Comparison of ENCODE assay signal across 10 cellular contexts in genomic region chr11:85855341-85855656, GRCh38. TPM values are rescaled to one million over a fixed set of nuclear protein-coding genes. Genes with fewer than 3 reads are reported as not detected.
DNase-seq lines count a peak whose midpoint lies in the region; ATAC-seq and TF ChIP-seq lines count a peak whose summit lies in the region.
"Had no signal": no experiment of that assay in that cellular context is flagged by ENCODE, and none has a peak within 500 bp of the region (broad histone marks: within the 10 kb centered on the region; RNA-seq: fewer than 3 reads in every experiment).

Gene CCDC83, plus strand, starts transcription at chr11:85855383. Its CDS starts 9,741 bp downstream, at chr11:85865124.

- H3K4me3 Mint-ChIP-seq in activated naive CD4-positive, alpha-beta T cell treated with anti-CD3 and anti-CD28 coated beads for 36 hours = peak within 1 kb of the TSS; percentile 88

- DNase-seq in activated naive CD4-positive, alpha-beta T cell treated with anti-CD3 and anti-CD28 coated beads for 36 hours = no peak
- no peak for DNase-seq in activated naive CD4-positive, alpha-beta T cell treated with anti-CD3 and anti-CD28 coated beads, Interleukin-2, amount 50 U/mL, for 16 hours
- DNase-seq in breast epithelium (ENCODE audit: low spot score in 2 of 2) = no peak
- no peak for DNase-seq in lung (ENCODE audit: low spot score)
- DNase-seq in activated CD4-positive, CD25-positive, alpha-beta regulatory T cell treated with anti-CD3 and anti-CD28 coated beads, Interleukin-2, amount 50 U/mL, for 72 hours = no peak

- TF ChIP-seq CTCF in breast epithelium (IDR thresholded peaks at IDR 0.05) (no peak), lung (IDR thresholded peaks at IDR 0.05; ENCODE audit: control extremely low read depth, extremely low read depth) (no peak)

- peak within 1 kb of the TSS; percentile 89 for H3K27ac Mint-ChIP-seq in activated naive CD4-positive, alpha-beta T cell treated with anti-CD3 and anti-CD28 coated beads for 36 hours

- CTCF ChIA-PET in activated naive CD4-positive, alpha-beta T cell treated with anti-CD3 and anti-CD28 coated beads for 36 hours (lab: Charles Lee) = interaction anchor here (0.6 to 2.0 kb wide), 39 partner anchors 8 to 961 kb away, joined by 3 to 9 read pairs (median 3); partner anchors contain the start of gene HIKESHI

- H3K9me3 ChIP-seq in breast epithelium = peaks cover 0 to 5% of the 10 kb centered on the region in 2 donors
- no peaks in the 10 kb centered on the region for H3K9me3 ChIP-seq in lung (ENCODE audit: control insufficient read depth in 2 of 2, insufficient read depth in 1 of 2, low read length in 1 of 2)

- no peaks in the 10 kb centered on the region for H3K27me3 ChIP-seq in breast epithelium
- no peaks in the 10 kb centered on the region for H3K27me3 ChIP-seq in lung (ENCODE audit: control insufficient read depth, insufficient read depth)

- no peaks in the 10 kb centered on the region for H3K27me3 Mint-ChIP-seq in activated naive CD4-positive, alpha-beta T cell treated with anti-CD3 and anti-CD28 coated beads for 36 hours (ENCODE audit: low read depth)

- no peak for TF ChIP-seq POLR2A in breast epithelium (IDR thresholded peaks at IDR 0.05)

- H3K36me3 ChIP-seq in breast epithelium (no peaks in the 10 kb centered on the region), lung (ENCODE audit: control insufficient read depth in 2 of 2, insufficient read depth in 2 of 2, low read length in 2 of 2) (no peaks in the 10 kb centered on the region), urinary bladder (ENCODE audit: insufficient read depth) (no peaks in the 10 kb centered on the region)

- H3K9me3 Mint-ChIP-seq in activated naive CD4-positive, alpha-beta T cell treated with anti-CD3 and anti-CD28 coated beads for 36 hours = no peaks in the 10 kb centered on the region

- ATAC-seq in lung (ENCODE audit: insufficient read depth, low FRiP score) = peak; percentile 1
- ATAC-seq in HG03139 (IDR thresholded peaks at IDR 0.05; ENCODE audit: unreplicated experiment) = no peak
- no peak for ATAC-seq in HG02981 (IDR thresholded peaks at IDR 0.05; ENCODE audit: unreplicated experiment)

- no peaks in the 10 kb centered on the region for H3K4me1 ChIP-seq in breast epithelium
- peaks cover 0 to 2% of the 10 kb centered on the region in 2 donors for H3K4me1 ChIP-seq in lung (ENCODE audit: control insufficient read depth in 2 of 2, insufficient read depth in 2 of 2, low read length in 2 of 2)
- no peaks in the 10 kb centered on the region for H3K4me1 ChIP-seq in urinary bladder (ENCODE audit: insufficient read depth)

- H3K4me3 ChIP-seq in breast epithelium (peak within 1 kb of the TSS; percentile 47 to 68 (median 63)), lung (peak within 1 kb of the TSS; percentile 13), urinary bladder (ENCODE audit: low read depth, low read length) (peak within 1 kb of the TSS; percentile 37)

- WGBS in lung, 2 donors = 42 to 48% methylated on average over 13 of the region's 13 CpGs
- WGBS in urinary bladder = 21% methylated on average over 13 of the region's 13 CpGs

- peaks cover 6% of the 10 kb centered on the region for H3K36me3 Mint-ChIP-seq in activated naive CD4-positive, alpha-beta T cell treated with anti-CD3 and anti-CD28 coated beads for 36 hours (ENCODE audit: low read depth)

- intact Hi-C loops in activated naive CD4-positive, alpha-beta T cell treated with anti-CD3 and anti-CD28 coated beads for 36 hours (cut with micrococcal nuclease) = loop anchor here (1.0 to 10.0 kb wide), 13 partner anchors 45 to 963 kb away; partner anchors contain the start of gene ME3
- intact Hi-C loops in breast epithelium (cut with DNase I; ENCODE audit: low total_unique reads) = no loop called here

- H3K27ac ChIP-seq in breast epithelium (peak within 1 kb of the TSS; percentile 87 to 88), lung (ENCODE audit: low read depth in 1 of 2, low read length in 1 of 2) (peak within 1 kb of the TSS; percentile 58 to 84), urinary bladder (ENCODE audit: low read depth) (peak within 1 kb of the TSS; percentile 80)

- peaks cover 7% of the 10 kb centered on the region for H3K4me1 Mint-ChIP-seq in activated naive CD4-positive, alpha-beta T cell treated with anti-CD3 and anti-CD28 coated beads for 36 hours (ENCODE audit: low read depth)

RNA-seq across cellular contexts. Expression of gene CCDC83, which starts in this region (rescaled TPM):
- total RNA-seq in activated naive CD4-positive, alpha-beta T cell treated with anti-CD3 and anti-CD28 coated beads for 36 hours = not detected
- total RNA-seq in breast epithelium = under 1 TPM in 1 of 3 donors, not detected in 2; 0.33 TPM
- total RNA-seq in lung = not detected
- not detected for polyA plus RNA-seq in lung
- total RNA-seq in urinary bladder = not detected
- not detected for polyA plus RNA-seq in urinary bladder
- total RNA-seq: NCI-H460, pulmonary artery endothelial cell had no signal

Comparison
In these comparisons a context has a peak if more than half of its experiments do, and no peak if none do; other contexts are left out.
1. Peak in ATAC-seq, H3K4me3 ChIP-seq and H3K27ac ChIP-seq in lung; RNA of the gene not detected or under 1 TPM.
2. H3K4me3 ChIP-seq: peak in every context shown above with its lines; median percentile 63 in breast epithelium; 37 in urinary bladder; 13 in lung.